In the genomic region with DNA sequence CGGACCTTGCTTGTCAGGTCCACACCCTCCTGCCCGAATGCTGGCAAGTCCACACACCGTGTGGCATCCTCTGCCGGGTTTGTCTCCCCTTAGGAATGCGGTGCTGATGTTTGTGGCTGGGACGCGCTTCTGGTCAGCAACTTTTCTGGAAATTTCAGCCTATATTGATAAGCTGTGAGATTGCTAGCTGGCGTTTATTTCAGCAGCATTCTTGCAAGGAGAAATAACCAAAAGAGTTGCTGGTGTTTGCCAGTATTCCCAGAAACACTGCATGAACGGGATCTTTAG, we compare ENCODE assay signal across 8 cellular contexts. TPM values are rescaled to one million over a fixed set of nuclear protein-coding genes. Genes with fewer than 3 reads are reported as not detected.
DNase-seq lines count a peak whose midpoint lies in the region; ATAC-seq, FAIRE-seq and TF ChIP-seq lines count a peak whose summit lies in the region.

No MANE protein-coding gene starts in this region.

- POLR2A ChIA-PET in K562 (lab: Yijun Ruan, JAX), result interaction anchor here (0.6 to 2.8 kb wide), 6 partner anchors 9 to 1589 kb away, joined by 3 to 13 read pairs (median 4); no protein-coding TSS in a partner anchor

- TF ChIP-seq CTCF in K562 (IDR thresholded peaks at IDR 0.05 in 2 of 3, conservative IDR thresholded peaks at IDR 0.05 in 1 of 3; ENCODE audit: insufficient read depth in 2 of 3, low read depth in 1 of 3, low read length in 3 of 3) (no peak), kidney (IDR thresholded peaks at IDR 0.05; ENCODE audit: borderline replicate concordance, extremely low read depth, insufficient read depth) (no peak)

- ATAC-seq in K562, result no peak
- no peak for ATAC-seq in HG03571 (IDR thresholded peaks at IDR 0.05; ENCODE audit: unreplicated experiment)

- TF ChIP-seq POLR2A in K562 (conservative IDR thresholded peaks at IDR 0.05), result no peak

- DNase-seq in EL (peak; percentile 76), K562 (ENCODE audit: extremely low read depth in 1 of 4, low spot score in 3 of 4) (peak in 1 of 4 experiments; percentile 66), kidney (no peak), NCI-H2196 treated with DMSO at 0.1 percent for 48 hours (lab: John Stamatoyannopoulos, UW; ENCODE audit: unreplicated experiment) (no peak), D341Med (ENCODE audit: low spot score) (no peak)

- H4K20me1 ChIP-seq in K562 (replicated peaks; ENCODE audit: control insufficient read depth, insufficient read depth, low read length), result peaks cover 10% of the 10 kb centered on the region; the same call in 1 of the 2 replicates

- no peak for TF ChIP-seq RAD21 in K562 (CRISPR knock-in tag; conservative IDR thresholded peaks at IDR 0.05 in 1 of 2, IDR thresholded peaks at IDR 0.05 in 1 of 2)

- CTCF ChIA-PET in K562 (lab: Yijun Ruan, JAX; ENCODE audit: low intra/inter-chr PET ratio), result no interaction called here

- WGBS in K562 (ENCODE audit: insufficient coverage, low coverage, missing lambda C conversion rate), result 0% methylated on average over 9 of the region's 9 CpGs

- no TSS peak for BruUV-seq in K562 (replicated peaks; lab: Mats Ljungman, UMichigan)

- H3K9me3 ChIP-seq in K562 (replicated peaks; ENCODE audit: control insufficient read depth, insufficient read depth, low read depth, low read length), result no peaks in the 10 kb centered on the region
- H3K9me3 ChIP-seq in kidney (ENCODE audit: control insufficient read depth in 1 of 2, low read length in 2 of 2), result no peaks in the 10 kb centered on the region
- H3K9me3 ChIP-seq in stomach smooth muscle (ENCODE audit: control insufficient read depth in 2 of 2, low read length in 2 of 2), result no peaks in the 10 kb centered on the region

- peak overlapping the region; percentile 100 for H3K4me2 ChIP-seq in K562 (ENCODE audit: insufficient read depth, low read length)

- peaks cover 80% of the 10 kb centered on the region for H3K79me2 ChIP-seq in K562 (ENCODE audit: control insufficient read depth, insufficient read depth, low read length)

- intact Hi-C loops in K562 (cut with micrococcal nuclease) (no loop called here), kidney (cut with DNase I) (no loop called here)

- peak overlapping the region; percentile 97 to 99 (median 99) for H3K27ac Mint-ChIP-seq in IgD-negative memory B cell

- H3K27me3 Mint-ChIP-seq in IgD-negative memory B cell, result no peaks in the 10 kb centered on the region

- no peaks in the 10 kb centered on the region for H3K27me3 ChIP-seq in K562 (ENCODE audit: control insufficient read depth in 2 of 2, insufficient read depth in 2 of 2, low read length in 2 of 2)
- no peaks in the 10 kb centered on the region for H3K27me3 ChIP-seq in stomach smooth muscle (ENCODE audit: control insufficient read depth in 1 of 2, insufficient read depth in 2 of 2, low read length in 2 of 2)

- H3K4me1 ChIP-seq in K562 (replicated peaks in 1 of 2; ENCODE audit: control insufficient read depth in 2 of 2, insufficient read depth in 2 of 2, low read length in 2 of 2) (peaks cover 8 to 18% of the 10 kb centered on the region in 2 experiments; a peak in 4 of 5 replicates), kidney (ENCODE audit: control insufficient read depth in 1 of 2, insufficient read depth in 1 of 2, low read depth in 1 of 2, low read length in 2 of 2) (peaks cover 4 to 8% of the 10 kb centered on the region in 2 donors), stomach smooth muscle (ENCODE audit: control insufficient read depth, insufficient read depth, low read length) (peaks cover 6% of the 10 kb centered on the region)

- H3K4me3 ChIP-seq in K562 (peak overlapping the region; percentile 88), kidney (ENCODE audit: low read length in 2 of 2) (peak overlapping the region; percentile 96 to 98), stomach smooth muscle (ENCODE audit: low read length in 2 of 2) (peak overlapping the region; percentile 90 to 91)

- FAIRE-seq in K562 (lab: Jason Lieb, UNC) (peak; percentile 80), kidney (lab: Jason Lieb, UNC) (no peak)

- TF ChIP-seq EP300 in K562 (IDR thresholded peaks at IDR 0.05; ENCODE audit: low read length), result no peak

- peak overlapping the region; percentile 96 to 100 (median 98) for H3K4me3 Mint-ChIP-seq in IgD-negative memory B cell

- in situ Hi-C loops in K562 (cut with MboI), result no loop called here

- H3K9me3 Mint-ChIP-seq in IgD-negative memory B cell, result no peaks in the 10 kb centered on the region

- peak overlapping the region; percentile 95 for H2AFZ ChIP-seq in K562 (ENCODE audit: low read depth, low read length)

- H3K27ac ChIP-seq in K562 (ENCODE audit: extremely low read depth, low read depth, low read length), result peak overlapping the region; percentile 93
- peak overlapping the region; percentile 90 to 96 for H3K27ac ChIP-seq in kidney (ENCODE audit: low read depth in 2 of 2, low read length in 2 of 2)
- H3K27ac ChIP-seq in stomach smooth muscle (ENCODE audit: low read length), result peak overlapping the region; percentile 77

- H3K36me3 Mint-ChIP-seq in IgD-negative memory B cell, result peaks cover under 1% of the 10 kb centered on the region

- H3K36me3 ChIP-seq in K562 (ENCODE audit: control insufficient read depth, insufficient read depth, low read length) (peaks cover 24% of the 10 kb centered on the region; the same call in 2 of the 3 replicates), kidney (ENCODE audit: control insufficient read depth in 1 of 2, insufficient read depth in 2 of 2, low read length in 2 of 2) (no peaks in the 10 kb centered on the region), stomach smooth muscle (ENCODE audit: control insufficient read depth in 2 of 2, insufficient read depth in 2 of 2, low read length in 2 of 2) (no peaks in the 10 kb centered on the region)

- peak overlapping the region; percentile 91 to 98 for H3K9ac ChIP-seq in K562 (ENCODE audit: insufficient read depth in 1 of 2, low read depth in 2 of 2, low read length in 2 of 2)
- H3K9ac ChIP-seq in kidney (ENCODE audit: low read length in 2 of 2), result peak overlapping the region; percentile 86 to 92
- H3K9ac ChIP-seq in stomach smooth muscle (ENCODE audit: low read length in 2 of 2), result peak overlapping the region; percentile 90 to 93

- peaks cover 37 to 57% (median 42%) of the 10 kb centered on the region in 3 donors for H3K4me1 Mint-ChIP-seq in IgD-negative memory B cell

- H3K9me1 ChIP-seq in K562 (ENCODE audit: control insufficient read depth, insufficient read depth, low read length), result no peaks in the 10 kb centered on the region

RNA-seq across cellular contexts. Expression of a gene that starts 0.6 kb away (rescaled TPM):
- 47.4 TPM for polyA plus RNA-seq in IgD-negative memory B cell
- 77.6 and 152 TPM in 2 replicates for total RNA-seq in K562 (2011; cell fraction: chromatin; rRNA removed; ENCODE audit: low replicate concordance)
- total RNA-seq in K562 (2011; cell fraction: nucleolus; rRNA removed), result 38.0 and 48.8 TPM in 2 replicates
- 77.7 and 110 TPM in 2 replicates for total RNA-seq in K562 (2011; cell fraction: nucleoplasm; rRNA removed)
- total RNA-seq in K562 (2014; rRNA removed), result 24.4 and 25.1 TPM in 2 replicates
- 52.7 and 54.1 TPM in 2 replicates for total RNA-seq in K562 (2014; rRNA removed; fragmentation: Illumina TruSeq; extraction: Trizol)
- 42.3 and 47.6 TPM in 2 replicates for total RNA-seq in K562 (2015; rRNA removed; fragmentation: Illumina TruSeq; extraction: Trizol)
- total RNA-seq in K562 (2021), result 35.5 and 45.7 TPM in 2 replicates
- polyA plus RNA-seq in K562 (2011; rRNA removed), result 72.6 and 73.9 TPM in 2 replicates
- polyA plus RNA-seq in K562 (2011; cell fraction: cytosol; rRNA removed), result 17.1 and 37.5 TPM in 2 replicates
- 34.6 and 56.8 TPM in 2 replicates for polyA plus RNA-seq in K562 (2011; cell fraction: nucleus; rRNA removed)
- polyA plus RNA-seq in K562 (2012), result 24.2 and 25.2 TPM in 2 replicates
- polyA plus RNA-seq in K562 (2014; fragmentation: Illumina TruSeq; extraction: Trizol), result 30.9 and 42.4 TPM in 2 replicates
- 10 to 100 TPM; 39.1 to 46.4 TPM for polyA plus RNA-seq in K562 (2014; fragmentation: Nextera tagmentation; extraction: Ambion mirVana)
- 28.0 and 33.1 TPM in 2 replicates for polyA plus RNA-seq in K562 (2014; rRNA removed)
- polyA minus RNA-seq in K562 (2011; rRNA and poly(A)+ RNA removed), result 86.2 and 109 TPM in 2 replicates
- polyA minus RNA-seq in K562 (2011; cell fraction: cytosol; rRNA and poly(A)+ RNA removed), result 21.6 and 23.8 TPM in 2 replicates
- 34.6 and 56.8 TPM in 2 replicates for polyA minus RNA-seq in K562 (2011; cell fraction: nucleus; rRNA and poly(A)+ RNA removed)
- 35.7 TPM for total RNA-seq in kidney
- polyA plus RNA-seq in kidney (ENCODE audit: insufficient read depth, low read depth, low replicate concordance), result 19.2 TPM

RNA-seq across cellular contexts. Expression of a gene that starts 0.7 kb away (rescaled TPM):
- polyA plus RNA-seq in IgD-negative memory B cell (268 TPM), K562 (2011; rRNA removed) (158 and 161 TPM in 2 replicates), K562 (2014; fragmentation: Illumina TruSeq; extraction: Trizol) (67.4 and 77.7 TPM in 2 replicates), K562 (2014; fragmentation: Nextera tagmentation; extraction: Ambion mirVana) (100 to 1,000 TPM in 1 of 2 experiments, 10 to 100 TPM in 1; 93.4 to 101 TPM), K562 (2014; rRNA removed) (46.4 and 60.2 TPM in 2 replicates), kidney (ENCODE audit: insufficient read depth, low read depth, low replicate concordance) (54.5 TPM)
- total RNA-seq in K562 (2011; cell fraction: chromatin; rRNA removed; ENCODE audit: low replicate concordance), result 55.1 and 79.4 TPM in 2 replicates
- 47.5 and 52.1 TPM in 2 replicates for total RNA-seq in K562 (2011; cell fraction: nucleolus; rRNA removed)
- total RNA-seq in K562 (2011; cell fraction: nucleoplasm; rRNA removed), result 96.9 and 112 TPM in 2 replicates
- total RNA-seq in K562 (2014; rRNA removed) (29.0 and 38.2 TPM in 2 replicates), K562 (2014; rRNA removed; fragmentation: Illumina TruSeq; extraction: Trizol) (53.5 and 56.8 TPM in 2 replicates), K562 (2015; rRNA removed; fragmentation: Illumina TruSeq; extraction: Trizol) (43.3 and 44.1 TPM in 2 replicates), K562 (2021) (35.9 and 41.9 TPM in 2 replicates), kidney (31.9 TPM)
- 38.2 and 103 TPM in 2 replicates for polyA plus RNA-seq in K562 (2011; cell fraction: cytosol; rRNA removed)
- 81.1 and 121 TPM in 2 replicates for polyA plus RNA-seq in K562 (2011; cell fraction: nucleus; rRNA removed)
- polyA plus RNA-seq in K562 (2012), result 36.3 and 87.9 TPM in 2 replicates
- polyA minus RNA-seq in K562 (2011; rRNA and poly(A)+ RNA removed), result 92.2 and 94.6 TPM in 2 replicates
- 27.1 and 32.8 TPM in 2 replicates for polyA minus RNA-seq in K562 (2011; cell fraction: cytosol; rRNA and poly(A)+ RNA removed)
- polyA minus RNA-seq in K562 (2011; cell fraction: nucleus; rRNA and poly(A)+ RNA removed), result 19.8 and 33.9 TPM in 2 replicates

RNA-seq across cellular contexts. Expression of a gene that starts 59.8 kb away (rescaled TPM):
- 107 TPM for polyA plus RNA-seq in IgD-negative memory B cell
- total RNA-seq in K562 (2011; cell fraction: chromatin; rRNA removed; ENCODE audit: low replicate concordance), result not detected in 2 replicates
- not detected in 2 replicates for total RNA-seq in K562 (2011; cell fraction: nucleolus; rRNA removed)
- not detected in 2 replicates for total RNA-seq in K562 (2011; cell fraction: nucleoplasm; rRNA removed)
- not detected in 2 replicates for total RNA-seq in K562 (2014; rRNA removed)
- total RNA-seq in K562 (2014; rRNA removed; fragmentation: Illumina TruSeq; extraction: Trizol), result not detected in 2 replicates
- total RNA-seq in K562 (2015; rRNA removed; fragmentation: Illumina TruSeq; extraction: Trizol), result 0.15 TPM in 1 of 2 replicates, not detected in the other
- total RNA-seq in K562 (2021), result 0.36 and 0.44 TPM in 2 replicates
- polyA plus RNA-seq in K562 (2011; rRNA removed), result not detected in 2 replicates
- 0.10 TPM in 1 of 2 replicates, not detected in the other for polyA plus RNA-seq in K562 (2011; cell fraction: cytosol; rRNA removed)
- polyA plus RNA-seq in K562 (2011; cell fraction: nucleus; rRNA removed), result not detected in 2 replicates
- polyA plus RNA-seq in K562 (2012), result 0.17 and 0.33 TPM in 2 replicates
- polyA plus RNA-seq in K562 (2014; fragmentation: Illumina TruSeq; extraction: Trizol), result 0.13 TPM in 1 of 2 replicates, not detected in the other
- polyA plus RNA-seq in K562 (2014; fragmentation: Nextera tagmentation; extraction: Ambion mirVana), result under 1 TPM in 1 of 2 experiments, not detected in 1; 0.08 TPM
- polyA plus RNA-seq in K562 (2014; rRNA removed), result not detected in 2 replicates
- polyA minus RNA-seq in K562 (2011; rRNA and poly(A)+ RNA removed), result 0.11 TPM in 1 of 2 replicates, not detected in the other
- not detected in 2 replicates for polyA minus RNA-seq in K562 (2011; cell fraction: cytosol; rRNA and poly(A)+ RNA removed)
- 0.13 TPM in 1 of 2 replicates, not detected in the other for polyA minus RNA-seq in K562 (2011; cell fraction: nucleus; rRNA and poly(A)+ RNA removed)
- 81.0 TPM for total RNA-seq in kidney
- polyA plus RNA-seq in kidney (ENCODE audit: insufficient read depth, low read depth, low replicate concordance), result 45.3 TPM

Comparison
In these comparisons a context has a peak if more than half of its experiments do, and no peak if none do; other contexts are left out.
1. RNA of a gene that starts 59.8 kb away (polyA plus RNA-seq): 107 TPM in IgD-negative memory B cell (single experiment) and 45.3 TPM in kidney (single experiment); 0.08 to 0.33 TPM in K562; every median in the first group is over 10 times any median in the second.
2. Peak in every context shown above with its lines, with median percentiles within 50 percentile points of each other: H3K27ac ChIP-seq, H3K4me3 ChIP-seq and H3K9ac ChIP-seq.